In the genomic region with DNA sequence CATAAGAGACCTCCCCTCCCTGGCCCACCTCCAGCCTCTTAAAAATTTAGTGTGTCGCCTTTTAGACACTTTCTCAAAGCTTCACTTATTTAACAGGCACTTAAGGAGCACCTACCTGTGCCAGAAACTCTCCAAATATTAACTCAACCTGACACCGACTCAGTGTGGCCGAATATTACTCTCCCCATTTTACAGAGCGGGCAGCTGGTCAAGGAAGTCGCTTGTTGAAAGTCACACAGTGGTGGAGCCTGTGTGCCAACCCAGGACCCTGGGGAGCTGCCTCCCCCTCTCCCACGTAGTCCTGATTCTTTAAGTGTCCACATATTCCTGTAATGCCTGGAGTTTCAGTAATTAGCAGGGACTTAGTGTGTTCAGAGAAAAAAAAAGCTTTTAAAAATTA, we compare ENCODE assay signal across 8 cellular contexts. TPM values are rescaled to one million over a fixed set of nuclear protein-coding genes. Genes with fewer than 3 reads are reported as not detected.
A peak's percentile ranks its signal among the peaks of the same experiment; 100 is the strongest.
DNase-seq lines count a peak whose midpoint lies in the region; ATAC-seq and TF ChIP-seq lines count a peak whose summit lies in the region.

No MANE protein-coding gene starts in this region.

- peaks cover 11% of the 10 kb centered on the region for H3K27me3 Mint-ChIP-seq in T-helper 17 cell

- H3K4me2 ChIP-seq in GM23248 (ENCODE audit: unreplicated experiment), result peak overlapping the region; percentile 88
- H3K4me2 ChIP-seq in skeletal muscle satellite cell (ENCODE audit: low read length), result peak overlapping the region; percentile 97

- TF ChIP-seq CTCF in gastroesophageal sphincter (IDR thresholded peaks at IDR 0.05), result no peak

- peaks cover 31% of the 10 kb centered on the region for H3K79me2 ChIP-seq in GM23248 (ENCODE audit: insufficient read depth)

- peak overlapping the region; percentile 83 for H3K4me3 ChIP-seq in GM23248
- H3K4me3 ChIP-seq in gastroesophageal sphincter, result peak overlapping the region; percentile 68 to 95
- H3K4me3 ChIP-seq in skeletal muscle satellite cell (ENCODE audit: low read length), result peak overlapping the region; percentile 83

- TF ChIP-seq POLR2A in gastroesophageal sphincter (IDR thresholded peaks at IDR 0.05), result no peak

- peak overlapping the region; percentile 87 for H3K4me3 Mint-ChIP-seq in T-helper 17 cell

- peak overlapping the region; percentile 85 for H2AFZ ChIP-seq in GM23248

- H4K20me1 ChIP-seq in GM23248 (ENCODE audit: insufficient read depth), result no peaks in the 10 kb centered on the region

- no peaks in the 10 kb centered on the region for H3K9me2 ChIP-seq in GM23248 (ENCODE audit: insufficient read depth)

- ATAC-seq in T-helper 17 cell (no peak), gastroesophageal sphincter (no peak), GM21447 (IDR thresholded peaks at IDR 0.05; ENCODE audit: unreplicated experiment) (no peak)

- peak overlapping the region; percentile 75; the same call in 1 of the 2 replicates for H3K27ac ChIP-seq in GM23248
- H3K27ac ChIP-seq in gastroesophageal sphincter, result peak overlapping the region; percentile 86 to 95 (median 93)

- peaks cover 22% of the 10 kb centered on the region for H3K4me1 Mint-ChIP-seq in T-helper 17 cell

- in situ Hi-C loops in GM23248 (cut with MboI), result no loop called here

- DNase-seq in GM23248 (no peak), T-helper 17 cell (no peak), NCI-H1436 treated with DMSO at 0.1 percent for 48 hours (lab: John Stamatoyannopoulos, UW) (no peak), NCI-H510A (lab: John Stamatoyannopoulos, UW) (no peak)
- DNase-seq in stimulated activated naive CD4-positive, alpha-beta T cell treated with Interleukin-2 at 50 U/mL for 16 hours (lab: John Stamatoyannopoulos, UW), result no peak

- no peaks in the 10 kb centered on the region for H3K36me3 ChIP-seq in GM23248 (ENCODE audit: low read depth)
- no peaks in the 10 kb centered on the region for H3K36me3 ChIP-seq in gastroesophageal sphincter
- H3K36me3 ChIP-seq in skeletal muscle satellite cell (ENCODE audit: insufficient read depth, low read length), result no peaks in the 10 kb centered on the region

- no peaks in the 10 kb centered on the region for H3K9me3 ChIP-seq in GM23248 (ENCODE audit: low read depth)
- H3K9me3 ChIP-seq in T-helper 17 cell (ENCODE audit: control insufficient read depth, low read length, poor library complexity, severe bottlenecking), result no peaks in the 10 kb centered on the region
- no peaks in the 10 kb centered on the region for H3K9me3 ChIP-seq in gastroesophageal sphincter
- H3K9me3 ChIP-seq in skeletal muscle satellite cell (replicated peaks; ENCODE audit: low read length), result no peaks in the 10 kb centered on the region

- TF ChIP-seq EP300 in gastroesophageal sphincter (IDR thresholded peaks at IDR 0.05), result no peak

- peaks cover 38% of the 10 kb centered on the region for H3K4me1 ChIP-seq in GM23248 (ENCODE audit: insufficient read depth)
- H3K4me1 ChIP-seq in gastroesophageal sphincter, result peaks cover 0 to 85% (median 19%) of the 10 kb centered on the region in 3 donors
- H3K4me1 ChIP-seq in skeletal muscle satellite cell (ENCODE audit: control insufficient read depth, insufficient read depth, low read length), result peaks cover 72% of the 10 kb centered on the region

- 24 to 25% methylated on average over 6 of the region's 6 CpGs for WGBS in GM23248 (ENCODE audit: low coverage in 1 of 2, low lambda C conversion rate in 2 of 2, missing lambda C conversion rate in 2 of 2), 2 experiments
- WGBS in gastroesophageal sphincter (ENCODE audit: low coverage in 1 of 2), 2 donors, result 13 to 17% methylated on average over 6 of the region's 6 CpGs

- H3K9ac ChIP-seq in GM23248 (peak overlapping the region; percentile 89), skeletal muscle satellite cell (ENCODE audit: low read depth, low read length) (peak overlapping the region; percentile 87)

- peaks cover 5% of the 10 kb centered on the region; the same call in 1 of the 2 replicates for H3F3A ChIP-seq in GM23248 (ENCODE audit: insufficient read depth)

- H3K27me3 ChIP-seq in GM23248 (replicated peaks; ENCODE audit: insufficient read depth), result no peaks in the 10 kb centered on the region
- H3K27me3 ChIP-seq in gastroesophageal sphincter, result no peaks in the 10 kb centered on the region
- no peaks in the 10 kb centered on the region for H3K27me3 ChIP-seq in skeletal muscle satellite cell (ENCODE audit: control insufficient read depth, insufficient read depth, low read length)

- H3K36me3 Mint-ChIP-seq in T-helper 17 cell (ENCODE audit: low read depth), result no peaks in the 10 kb centered on the region

- peak overlapping the region; percentile 95 for H3K27ac Mint-ChIP-seq in T-helper 17 cell

RNA-seq across cellular contexts. Expression of gene PMEPA1, which starts 1.0 kb away (rescaled TPM):
- 6.1 and 6.6 TPM in 2 replicates for total RNA-seq in GM23248 (2014; rRNA removed; shearing (Covaris generic))
- polyA plus RNA-seq in GM23248 (2016; fragmentation: Nextera tagmentation; extraction: Ambion mirVana), result 11.8 and 12.5 TPM in 2 replicates
- total RNA-seq in T-helper 17 cell (1 to 10 TPM; 4.5 to 5.8 TPM), gastroesophageal sphincter (10 to 100 TPM in 3 of 4 donors, 1 to 10 TPM in 1; 9.6 to 47.5 (median 18.9) TPM)
- 0.25 and 3.1 TPM in 2 replicates for total RNA-seq in skeletal muscle satellite cell (2012; rRNA removed)
